In genomic region chr2:223944704-223945531, GRCh38 we compare ENCODE assay signal across 8 cellular contexts. TPM values are rescaled to one million over a fixed set of nuclear protein-coding genes. Genes with fewer than 3 reads are reported as not detected.
DNase-seq lines count a peak whose midpoint lies in the region; ATAC-seq and TF ChIP-seq lines count a peak whose summit lies in the region.

A gene with protein sequence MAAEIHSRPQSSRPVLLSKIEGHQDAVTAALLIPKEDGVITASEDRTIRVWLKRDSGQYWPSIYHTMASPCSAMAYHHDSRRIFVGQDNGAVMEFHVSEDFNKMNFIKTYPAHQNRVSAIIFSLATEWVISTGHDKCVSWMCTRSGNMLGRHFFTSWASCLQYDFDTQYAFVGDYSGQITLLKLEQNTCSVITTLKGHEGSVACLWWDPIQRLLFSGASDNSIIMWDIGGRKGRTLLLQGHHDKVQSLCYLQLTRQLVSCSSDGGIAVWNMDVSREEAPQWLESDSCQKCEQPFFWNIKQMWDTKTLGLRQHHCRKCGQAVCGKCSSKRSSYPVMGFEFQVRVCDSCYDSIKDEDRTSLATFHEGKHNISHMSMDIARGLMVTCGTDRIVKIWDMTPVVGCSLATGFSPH (minus strand): TSS chr2:223945335. CDS start chr2:223945284, 51 bp downstream.

- CTCF ChIA-PET in activated CD8-positive, alpha-beta T cell treated with anti-CD3 and anti-CD28 coated beads for 36 hours (lab: Charles Lee), result interaction anchor here (0.7 to 1.5 kb wide), 2 partner anchors 13 to 25 kb away, joined by 3 to 6 read pairs; partner anchors contain the start of gene MRPL44

- H3K36me3 Mint-ChIP-seq in CD4-positive, CD25-positive, alpha-beta regulatory T cell, result peaks cover 3% of the 10 kb centered on the region
- peaks cover 15% of the 10 kb centered on the region for H3K36me3 Mint-ChIP-seq in activated CD8-positive, alpha-beta T cell treated with anti-CD3 and anti-CD28 coated beads for 36 hours (ENCODE audit: low read depth)

- peaks cover 5% of the 10 kb centered on the region for H3K27me3 Mint-ChIP-seq in CD4-positive, CD25-positive, alpha-beta regulatory T cell
- H3K27me3 Mint-ChIP-seq in activated CD8-positive, alpha-beta T cell treated with anti-CD3 and anti-CD28 coated beads for 36 hours, result no peaks in the 10 kb centered on the region

- peak; percentile 60 to 91 (median 77) for DNase-seq in CD4-positive, CD25-positive, alpha-beta regulatory T cell
- DNase-seq in NCI-H82 treated with DMSO at 0.1 percent for 48 hours (lab: John Stamatoyannopoulos, UW; ENCODE audit: unreplicated experiment) (peak; percentile 23), ecto neural progenitor cell (ENCODE audit: low spot score) (peak; percentile 91), lower lobe of right lung (peak; percentile 93)
- DNase-seq in activated CD8-positive, alpha-beta T cell treated with anti-CD3 and anti-CD28 coated beads for 36 hours, result peak; percentile 88
- peak; percentile 52 to 71 (median 57) for DNase-seq in stimulated activated CD4-positive, alpha-beta T cell treated with anti-CD3 and anti-CD28 coated beads, TNF-alpha, amount 100 ng/mL, for 1 hour (ENCODE audit: low read depth in 3 of 3, low spot score in 1 of 3)

- TF ChIP-seq CTCF in activated CD8-positive, alpha-beta T cell treated with anti-CD3 and anti-CD28 coated beads for 36 hours (IDR thresholded peaks at IDR 0.05), result no peak
- no peak for TF ChIP-seq CTCF in lower lobe of right lung (IDR thresholded peaks at IDR 0.05)

- no peaks in the 10 kb centered on the region for H3K36me3 ChIP-seq in CD4-positive, CD25-positive, alpha-beta regulatory T cell (ENCODE audit: control insufficient read depth, insufficient read depth, low read length)
- no peaks in the 10 kb centered on the region for H3K36me3 ChIP-seq in lower lobe of right lung

- ATAC-seq in CD4-positive, CD25-positive, alpha-beta regulatory T cell (ENCODE audit: low read depth in 2 of 2), result peak; percentile 92
- ATAC-seq in GM19397 (IDR thresholded peaks at IDR 0.05; ENCODE audit: unreplicated experiment) (peak; percentile 88), HG03558 (IDR thresholded peaks at IDR 0.05; ENCODE audit: extremely low read depth, unreplicated experiment) (peak; percentile 60), lower lobe of right lung (peak; percentile 98)
- peak; percentile 66 for ATAC-seq in activated CD8-positive, alpha-beta T cell treated with anti-CD3 and anti-CD28 coated beads for 36 hours

- peak within 1 kb of the TSS; percentile 55 for H3K27ac ChIP-seq in CD4-positive, CD25-positive, alpha-beta regulatory T cell (ENCODE audit: insufficient read depth, low read length, poor library complexity, severe bottlenecking)
- H3K27ac ChIP-seq in lower lobe of right lung, result peak within 1 kb of the TSS; percentile 96

- peaks cover 24 to 61% (median 44%) of the 10 kb centered on the region in 4 donors for H3K4me1 Mint-ChIP-seq in CD4-positive, CD25-positive, alpha-beta regulatory T cell
- H3K4me1 Mint-ChIP-seq in activated CD8-positive, alpha-beta T cell treated with anti-CD3 and anti-CD28 coated beads for 36 hours (ENCODE audit: low read depth), result peaks cover 48% of the 10 kb centered on the region

- H3K27me3 ChIP-seq in CD4-positive, CD25-positive, alpha-beta regulatory T cell (ENCODE audit: control insufficient read depth, insufficient read depth, low read length), result no peaks in the 10 kb centered on the region
- H3K27me3 ChIP-seq in lower lobe of right lung (ENCODE audit: low read depth), result no peaks in the 10 kb centered on the region

- H3K4me1 ChIP-seq in CD4-positive, CD25-positive, alpha-beta regulatory T cell (ENCODE audit: control insufficient read depth, insufficient read depth, low read length, poor library complexity, severe bottlenecking), result peaks cover 39% of the 10 kb centered on the region
- H3K4me1 ChIP-seq in lower lobe of right lung, result peaks cover 30% of the 10 kb centered on the region

- intact Hi-C loops in activated CD8-positive, alpha-beta T cell treated with anti-CD3 and anti-CD28 coated beads for 36 hours (cut with micrococcal nuclease), result loop anchor here (5.0 kb wide), 1 partner anchor 982 kb away; no protein-coding TSS in a partner anchor
- intact Hi-C loops in lower lobe of right lung (cut with DNase I), result no loop called here

- H3K9me3 ChIP-seq in CD4-positive, CD25-positive, alpha-beta regulatory T cell (ENCODE audit: control insufficient read depth in 2 of 2, low read length in 2 of 2), result no peaks in the 10 kb centered on the region
- no peaks in the 10 kb centered on the region for H3K9me3 ChIP-seq in lower lobe of right lung

- peak within 1 kb of the TSS; percentile 83 to 95 (median 92) for H3K27ac Mint-ChIP-seq in CD4-positive, CD25-positive, alpha-beta regulatory T cell
- peak within 1 kb of the TSS; percentile 93 for H3K27ac Mint-ChIP-seq in activated CD8-positive, alpha-beta T cell treated with anti-CD3 and anti-CD28 coated beads for 36 hours

- peaks cover 0 to 3% (median 0%) of the 10 kb centered on the region in 7 donors for H3K9me3 Mint-ChIP-seq in CD4-positive, CD25-positive, alpha-beta regulatory T cell
- H3K9me3 Mint-ChIP-seq in activated CD8-positive, alpha-beta T cell treated with anti-CD3 and anti-CD28 coated beads for 36 hours, result peaks cover 5% of the 10 kb centered on the region

- H3K4me3 Mint-ChIP-seq in CD4-positive, CD25-positive, alpha-beta regulatory T cell, result peak within 1 kb of the TSS; percentile 91 to 95 (median 92)
- H3K4me3 Mint-ChIP-seq in activated CD8-positive, alpha-beta T cell treated with anti-CD3 and anti-CD28 coated beads for 36 hours, result peak within 1 kb of the TSS; percentile 92

- H3K4me3 ChIP-seq in CD4-positive, CD25-positive, alpha-beta regulatory T cell (ENCODE audit: low read depth, low read length), result peak within 1 kb of the TSS; percentile 87
- peak within 1 kb of the TSS; percentile 94 for H3K4me3 ChIP-seq in lower lobe of right lung

- POLR2A ChIA-PET in activated CD8-positive, alpha-beta T cell treated with anti-CD3 and anti-CD28 coated beads for 36 hours (lab: Charles Lee), result interaction anchor here (1.4 to 7.0 kb wide), 3 partner anchors 10 to 80 kb away, joined by 4 to 84 read pairs (median 6); partner anchors contain the start of gene MRPL44

RNA-seq across cellular contexts. Expression of the gene that starts here (rescaled TPM):
- total RNA-seq in CD4-positive, CD25-positive, alpha-beta regulatory T cell, result 67.1 TPM
- polyA plus RNA-seq in CD4-positive, CD25-positive, alpha-beta regulatory T cell, result 10 to 100 TPM; 24.9 to 37.7 (median 26.0) TPM
- 10 to 100 TPM; 20.8 to 23.1 TPM for total RNA-seq in activated CD8-positive, alpha-beta T cell treated with anti-CD3 and anti-CD28 coated beads for 36 hours
- total RNA-seq in lower lobe of right lung, result 45.5 TPM

Comparison
In these comparisons a context has a peak if more than half of its experiments do, and no peak if none do; other contexts are left out.
1. Peak in every context shown above with its lines: DNase-seq, ATAC-seq, H3K4me3 ChIP-seq and H3K27ac ChIP-seq.
2. DNase-seq: peak in every context shown above with its lines; median percentile 93 in lower lobe of right lung; 91 in ecto neural progenitor cell; 88 in activated CD8-positive, alpha-beta T cell treated with anti-CD3 and anti-CD28 coated beads for 36 hours; 77 in CD4-positive, CD25-positive, alpha-beta regulatory T cell; 57 in stimulated activated CD4-positive, alpha-beta T cell treated with anti-CD3 and anti-CD28 coated beads, TNF-alpha, amount 100 ng/mL, for 1 hour; 23 in NCI-H82 treated with DMSO at 0.1 percent for 48 hours.